In genomic region chr16:22130528-22130927, GRCh38 we compare ENCODE assay signal across 12 cellular contexts. TPM values are rescaled to one million over a fixed set of nuclear protein-coding genes. Genes with fewer than 3 reads are reported as not detected.
"Had no signal": no experiment of that assay in that cellular context is flagged by ENCODE, and none has a peak within 500 bp of the region (broad histone marks: within the 10 kb centered on the region; RNA-seq: fewer than 3 reads in every experiment).

No MANE protein-coding gene starts in this region.

- H3K4me1 ChIP-seq: HAP-1 had no signal

- H3K4me3 Mint-ChIP-seq: GM23338, H9, HFFc6 had no signal

- H3K4me1 Mint-ChIP-seq: GM23338, H9 had no signal

- DNase-seq: GM23248, GOT3, H7, H9, HCEC 1CT, HFFc6 had no signal

- H3K27ac Mint-ChIP-seq: GM23338, H9, HFFc6 had no signal

- H3K9ac ChIP-seq: GM23248 had no signal

- H2AFZ ChIP-seq: GM23248, GM23338 had no signal

- H3K4me2 ChIP-seq: GM23338 had no signal

- H3K4me3 ChIP-seq: GM23248, GM23338, HAP-1 had no signal

- H3K27ac ChIP-seq: GM23248 had no signal

- H3K36me3 ChIP-seq: HAP-1 had no signal

- FAIRE-seq: H1, H54 had no signal

- ATAC-seq: GM23338, HCT116 had no signal

- H3K9me3 Mint-ChIP-seq: GM23338, H9, HFFc6 had no signal

- H3K9me3 ChIP-seq: HAP-1 had no signal

RNA-seq across cellular contexts. Expression of gene SDR42E2, which starts 31.8 kb away (rescaled TPM):
- total RNA-seq: GM23248, GM23338, H1, H4, H7, HFFc6 had no signal
- polyA plus RNA-seq: GM23248 had no signal

RNA-seq across cellular contexts. Expression of gene VWA3A, which starts 38.2 kb away (rescaled TPM):
- total RNA-seq: GM23248, H1, H4, H9 had no signal
- polyA plus RNA-seq: GM23248, GM23338 had no signal
